Comparison of ENCODE assay signal across 26 cellular contexts in genomic region chrX:22090181-22090580, GRCh38. TPM values are rescaled to one million over a fixed set of nuclear protein-coding genes. Genes with fewer than 3 reads are reported as not detected.
DNase-seq lines count a peak whose midpoint lies in the region; ATAC-seq, FAIRE-seq and TF ChIP-seq lines count a peak whose summit lies in the region.
"Had no signal": no experiment of that assay in that cellular context is flagged by ENCODE, and none has a peak within 500 bp of the region (broad histone marks: within the 10 kb centered on the region; RNA-seq: fewer than 3 reads in every experiment).

No MANE protein-coding gene starts in this region.

- H3K9ac ChIP-seq in endothelial cell of umbilical vein (replicated peaks; ENCODE audit: extremely low read depth, insufficient read depth, low read length) (no peak overlapping the region), mesenchymal stem cell (ENCODE audit: low read length) (no peak overlapping the region)

- FAIRE-seq in endothelial cell of umbilical vein (lab: Jason Lieb, UNC), result no peak
- FAIRE-seq: A204.1, colon, GM18507, HepG2 had no signal

- no peaks in the 10 kb centered on the region for H3K9me1 ChIP-seq in endothelial cell of umbilical vein (replicated peaks; ENCODE audit: control insufficient read depth, extremely low read depth, insufficient read depth, low read length)

- no peak overlapping the region for H2BK15ac ChIP-seq in mesenchymal stem cell (ENCODE audit: low read depth, poor library complexity, severe bottlenecking)

- intact Hi-C loops in activated CD8-positive, alpha-beta T cell treated with anti-CD3 and anti-CD28 coated beads for 36 hours (cut with micrococcal nuclease), result no loop called here
- intact Hi-C loops in endothelial cell of umbilical vein (cut with micrococcal nuclease), result no loop called here
- intact Hi-C loops in CD14-positive monocyte (cut with micrococcal nuclease), result no loop called here

- H3K27ac Mint-ChIP-seq in activated CD8-positive, alpha-beta T cell treated with anti-CD3 and anti-CD28 coated beads for 36 hours, result peak overlapping the region; percentile 37
- no peak overlapping the region for H3K27ac Mint-ChIP-seq in activated CD8-positive, alpha-beta T cell treated with anti-CD3 and anti-CD28 coated beads, Interleukin-2, amount 10 ng/mL, durations not matched to agents 7 days and 5 days
- no peak overlapping the region for H3K27ac Mint-ChIP-seq in activated T-helper 17 cell treated with anti-CD3 and anti-CD28 coated beads, Interleukin-2, amount 50 U/mL, for 72 hours
- H3K27ac Mint-ChIP-seq in CD14-positive monocyte, result no peak overlapping the region
- H3K27ac Mint-ChIP-seq: activated B cell treated with CpG ODN at 0.5 μM for 24 hours; activated T-helper 2 cell treated with anti-CD3 and anti-CD28 coated beads, Interferon-gamma antibody, Interleukin-2, Interleukin-4, amounts not matched to agents 10 μg/mL and 5 μg/mL and 100 μg/mL, durations not matched to agents 14 hours and 24 hours and 36 hours; naive thymus-derived CD4-positive, alpha-beta T cell had no signal

- H3K27me3 ChIP-seq in endothelial cell of umbilical vein (ENCODE audit: control insufficient read depth in 2 of 2, insufficient read depth in 2 of 2, low read length in 2 of 2) (no peaks in the 10 kb centered on the region), mesenchymal stem cell (ENCODE audit: control insufficient read depth in 1 of 2, insufficient read depth in 1 of 2, low read length in 2 of 2) (no peaks in the 10 kb centered on the region)
- H3K27me3 ChIP-seq: MG63, ovary had no signal

- no peak for ATAC-seq in activated CD8-positive, alpha-beta T cell treated with anti-CD3 and anti-CD28 coated beads for 36 hours
- no peak for ATAC-seq in activated CD8-positive, alpha-beta T cell treated with anti-CD3 and anti-CD28 coated beads, Interleukin-2, amount 10 ng/mL, durations not matched to agents 7 days and 5 days
- no peak for ATAC-seq in activated T-helper 17 cell treated with anti-CD3 and anti-CD28 coated beads, Interleukin-2, amount 50 U/mL, for 72 hours (replicated peaks)
- no peak for ATAC-seq in HG02571 (IDR thresholded peaks at IDR 0.05; ENCODE audit: unreplicated experiment)
- ATAC-seq: HepG2; left cardiac atrium; naive thymus-derived CD4-positive, alpha-beta T cell; right cardiac atrium had no signal

- no peak for DNase-seq in activated CD8-positive, alpha-beta T cell treated with anti-CD3 and anti-CD28 coated beads for 36 hours
- DNase-seq in activated CD8-positive, alpha-beta T cell treated with anti-CD3 and anti-CD28 coated beads, Interleukin-2, amount 10 ng/mL, durations not matched to agents 7 days and 5 days, result no peak
- peak; percentile 42 for DNase-seq in endothelial cell of umbilical vein (ENCODE audit: low read depth, low spot score)
- peak; percentile 45 for DNase-seq in mesenchymal stem cell
- DNase-seq in caudate nucleus (lab: John Stamatoyannopoulos, UW), result no peak
- no peak for DNase-seq in CD14-positive monocyte (ENCODE audit: low spot score)
- DNase-seq: activated B cell treated with CpG ODN at 0.5 μM for 24 hours; amygdala; left cardiac atrium; mesendoderm; MG63; naive thymus-derived CD4-positive, alpha-beta T cell; NCI-H1436; NCI-H526; ovary; right cardiac atrium had no signal

- H3K4me3 Mint-ChIP-seq in activated CD8-positive, alpha-beta T cell treated with anti-CD3 and anti-CD28 coated beads for 36 hours, result peak overlapping the region; percentile 66
- no peak overlapping the region for H3K4me3 Mint-ChIP-seq in activated CD8-positive, alpha-beta T cell treated with anti-CD3 and anti-CD28 coated beads, Interleukin-2, amount 10 ng/mL, durations not matched to agents 7 days and 5 days
- peak overlapping the region; percentile 72 for H3K4me3 Mint-ChIP-seq in activated T-helper 17 cell treated with anti-CD3 and anti-CD28 coated beads, Interleukin-2, amount 50 U/mL, for 72 hours
- H3K4me3 Mint-ChIP-seq in CD14-positive monocyte, result no peak overlapping the region
- H3K4me3 Mint-ChIP-seq: activated B cell treated with CpG ODN at 0.5 μM for 24 hours; naive thymus-derived CD4-positive, alpha-beta T cell had no signal

- H2AFZ ChIP-seq in endothelial cell of umbilical vein (ENCODE audit: low read depth, low read length) (no peak overlapping the region), mesenchymal stem cell (ENCODE audit: low read depth, low read length) (no peak overlapping the region)

- no peak overlapping the region for H2BK5ac ChIP-seq in mesenchymal stem cell (ENCODE audit: low read depth, low read length, poor library complexity, severe bottlenecking)

- no peak overlapping the region for H2AK5ac ChIP-seq in mesenchymal stem cell (ENCODE audit: low read length, severe bottlenecking)

- no peak overlapping the region for H3K4me3 ChIP-seq in endothelial cell of umbilical vein (replicated peaks in 1 of 3; ENCODE audit: insufficient read depth in 1 of 3, low read depth in 1 of 3, low read length in 3 of 3)
- H3K4me3 ChIP-seq in mesenchymal stem cell (ENCODE audit: insufficient read depth in 1 of 2, low read depth in 1 of 2, low read length in 2 of 2), result no peak overlapping the region
- H3K4me3 ChIP-seq: MG63, ovary, thoracic aorta had no signal

- peaks cover 46% of the 10 kb centered on the region for H3K4me1 Mint-ChIP-seq in activated CD8-positive, alpha-beta T cell treated with anti-CD3 and anti-CD28 coated beads for 36 hours (ENCODE audit: low read depth)
- no peaks in the 10 kb centered on the region for H3K4me1 Mint-ChIP-seq in activated CD8-positive, alpha-beta T cell treated with anti-CD3 and anti-CD28 coated beads, Interleukin-2, amount 10 ng/mL, durations not matched to agents 7 days and 5 days (ENCODE audit: low read depth)
- H3K4me1 Mint-ChIP-seq in activated T-helper 17 cell treated with anti-CD3 and anti-CD28 coated beads, Interleukin-2, amount 50 U/mL, for 72 hours, result no peaks in the 10 kb centered on the region
- H3K4me1 Mint-ChIP-seq in CD14-positive monocyte, result no peaks in the 10 kb centered on the region
- H3K4me1 Mint-ChIP-seq: activated B cell treated with CpG ODN at 0.5 μM for 24 hours; naive thymus-derived CD4-positive, alpha-beta T cell had no signal

- no peak overlapping the region for H3K4ac ChIP-seq in mesenchymal stem cell (ENCODE audit: low read depth in 1 of 2, low read length in 2 of 2)

- no peak overlapping the region for H4K8ac ChIP-seq in mesenchymal stem cell (ENCODE audit: low read length)

- H4K20me1 ChIP-seq in endothelial cell of umbilical vein (replicated peaks; ENCODE audit: control insufficient read depth, extremely low read depth, insufficient read depth, low read length), result no peaks in the 10 kb centered on the region

- CTCF ChIA-PET in activated CD8-positive, alpha-beta T cell treated with anti-CD3 and anti-CD28 coated beads for 36 hours (lab: Charles Lee), result interaction anchor here (1.2 to 1.7 kb wide), 2 partner anchors 9 to 105 kb away, joined by 6 to 10 read pairs; no protein-coding TSS in a partner anchor
- CTCF ChIA-PET in activated CD8-positive, alpha-beta T cell treated with anti-CD3 and anti-CD28 coated beads, Interleukin-2, amount 10 ng/mL, durations not matched to agents 7 days and 5 days (lab: Charles Lee), result interaction anchor here (1.0 to 1.3 kb wide), 2 partner anchors 9 to 46 kb away, joined by 3 to 4 read pairs; no protein-coding TSS in a partner anchor
- CTCF ChIA-PET in endothelial cell of umbilical vein (lab: Charles Lee), result interaction anchor here (1.1 kb wide), 1 partner anchor 9 kb away, joined by 5 read pairs; no protein-coding TSS in a partner anchor

- H3K18ac ChIP-seq in mesenchymal stem cell (ENCODE audit: low read depth in 1 of 2, low read length in 2 of 2), result no peak overlapping the region

- no peak overlapping the region for H4K91ac ChIP-seq in mesenchymal stem cell (ENCODE audit: low read length)

- H3K4me2 ChIP-seq in endothelial cell of umbilical vein (ENCODE audit: insufficient read depth, low read length) (no peak overlapping the region), mesenchymal stem cell (ENCODE audit: low read length, poor library complexity, severe bottlenecking) (no peak overlapping the region)

- no peak for TF ChIP-seq CTCF in activated CD8-positive, alpha-beta T cell treated with anti-CD3 and anti-CD28 coated beads for 36 hours (IDR thresholded peaks at IDR 0.05)
- TF ChIP-seq CTCF in endothelial cell of umbilical vein (IDR thresholded peaks at IDR 0.05; ENCODE audit: extremely low read depth in 1 of 2, insufficient read depth in 1 of 2, low read depth in 1 of 2, low read length in 2 of 2), result no peak
- no peak for TF ChIP-seq CTCF in CD14-positive monocyte (IDR thresholded peaks at IDR 0.05)

- H2BK120ac ChIP-seq in mesenchymal stem cell (ENCODE audit: low read depth, low read length), result no peak overlapping the region

- TF ChIP-seq POLR2A in endothelial cell of umbilical vein (IDR thresholded peaks at IDR 0.05; ENCODE audit: low read depth, low read length), result no peak

- H3K79me1 ChIP-seq in mesenchymal stem cell (replicated peaks; ENCODE audit: low read length, poor library complexity, severe bottlenecking), result no peaks in the 10 kb centered on the region

- POLR2A ChIA-PET in activated CD8-positive, alpha-beta T cell treated with anti-CD3 and anti-CD28 coated beads for 36 hours (lab: Charles Lee), result interaction anchor here (1.0 kb wide), 1 partner anchor 13 kb away, joined by 3 read pairs; no protein-coding TSS in a partner anchor
- POLR2A ChIA-PET in activated CD8-positive, alpha-beta T cell treated with anti-CD3 and anti-CD28 coated beads, Interleukin-2, amount 10 ng/mL, durations not matched to agents 7 days and 5 days (lab: Charles Lee), result no interaction called here
- POLR2A ChIA-PET in endothelial cell of umbilical vein (lab: Charles Lee), result no interaction called here

- H3K27ac ChIP-seq in endothelial cell of umbilical vein (ENCODE audit: insufficient read depth, low read depth, low read length) (no peak overlapping the region), mesenchymal stem cell (ENCODE audit: low read length, poor library complexity, severe bottlenecking) (peak overlapping the region; percentile 38), caudate nucleus (ENCODE audit: low read depth, low read length) (no peak overlapping the region)
- H3K27ac ChIP-seq: C4-2B, ovary, RWPE1, thoracic aorta had no signal

- WGBS in mesenchymal stem cell, result 68% methylated on average over 4 of the region's 4 CpGs

- H3K36me3 ChIP-seq in endothelial cell of umbilical vein (ENCODE audit: control insufficient read depth in 2 of 2, extremely low read depth in 1 of 2, insufficient read depth in 2 of 2, low read length in 2 of 2), result no peaks in the 10 kb centered on the region
- H3K36me3 ChIP-seq in mesenchymal stem cell (ENCODE audit: control insufficient read depth in 1 of 2, insufficient read depth in 2 of 2, low read depth in 1 of 2, low read length in 2 of 2), result no peaks in the 10 kb centered on the region
- H3K36me3 ChIP-seq: MG63, ovary, thoracic aorta had no signal

- H3K4me1 ChIP-seq in endothelial cell of umbilical vein (ENCODE audit: control insufficient read depth, extremely low read depth, insufficient read depth, low read length), result peaks cover 8% of the 10 kb centered on the region
- no peaks in the 10 kb centered on the region for H3K4me1 ChIP-seq in mesenchymal stem cell (ENCODE audit: control insufficient read depth, insufficient read depth, low read depth, low read length)

- BruUV-seq in endothelial cell of umbilical vein (replicated peaks; lab: Mats Ljungman, UMichigan), result no TSS peak

- peaks cover 76% of the 10 kb centered on the region for H3K36me3 Mint-ChIP-seq in activated CD8-positive, alpha-beta T cell treated with anti-CD3 and anti-CD28 coated beads for 36 hours (ENCODE audit: low read depth)
- H3K36me3 Mint-ChIP-seq in activated CD8-positive, alpha-beta T cell treated with anti-CD3 and anti-CD28 coated beads, Interleukin-2, amount 10 ng/mL, durations not matched to agents 7 days and 5 days (ENCODE audit: low read depth), result no peaks in the 10 kb centered on the region
- H3K36me3 Mint-ChIP-seq in activated T-helper 17 cell treated with anti-CD3 and anti-CD28 coated beads, Interleukin-2, amount 50 U/mL, for 72 hours (ENCODE audit: low read depth), result peaks cover 7% of the 10 kb centered on the region
- no peaks in the 10 kb centered on the region for H3K36me3 Mint-ChIP-seq in CD14-positive monocyte

- no peak overlapping the region for H3K23ac ChIP-seq in mesenchymal stem cell (ENCODE audit: low read length in 2 of 2)

- no peaks in the 10 kb centered on the region for H3K79me2 ChIP-seq in endothelial cell of umbilical vein (ENCODE audit: control insufficient read depth, insufficient read depth, low read length)

- no peaks in the 10 kb centered on the region for H3K27me3 Mint-ChIP-seq in activated CD8-positive, alpha-beta T cell treated with anti-CD3 and anti-CD28 coated beads for 36 hours
- H3K27me3 Mint-ChIP-seq in activated CD8-positive, alpha-beta T cell treated with anti-CD3 and anti-CD28 coated beads, Interleukin-2, amount 10 ng/mL, durations not matched to agents 7 days and 5 days (ENCODE audit: low read depth), result no peaks in the 10 kb centered on the region
- no peaks in the 10 kb centered on the region for H3K27me3 Mint-ChIP-seq in activated T-helper 17 cell treated with anti-CD3 and anti-CD28 coated beads, Interleukin-2, amount 50 U/mL, for 72 hours
- H3K27me3 Mint-ChIP-seq in CD14-positive monocyte (ENCODE audit: low read depth in 3 of 3), result peaks cover 1 to 10% (median 4%) of the 10 kb centered on the region in 3 donors
- H3K27me3 Mint-ChIP-seq: activated B cell treated with CpG ODN at 0.5 μM for 24 hours; naive thymus-derived CD4-positive, alpha-beta T cell had no signal

- H3K9me3 Mint-ChIP-seq in activated CD8-positive, alpha-beta T cell treated with anti-CD3 and anti-CD28 coated beads for 36 hours, result peaks cover 7% of the 10 kb centered on the region
- no peaks in the 10 kb centered on the region for H3K9me3 Mint-ChIP-seq in activated CD8-positive, alpha-beta T cell treated with anti-CD3 and anti-CD28 coated beads, Interleukin-2, amount 10 ng/mL, durations not matched to agents 7 days and 5 days (ENCODE audit: insufficient read depth)
- H3K9me3 Mint-ChIP-seq in activated T-helper 17 cell treated with anti-CD3 and anti-CD28 coated beads, Interleukin-2, amount 50 U/mL, for 72 hours, result no peaks in the 10 kb centered on the region
- peaks cover 0 to 3% (median 1%) of the 10 kb centered on the region in 7 donors for H3K9me3 Mint-ChIP-seq in CD14-positive monocyte
- H3K9me3 Mint-ChIP-seq: activated B cell treated with CpG ODN at 0.5 μM for 24 hours had no signal

- H3K9me3 ChIP-seq in endothelial cell of umbilical vein (replicated peaks; ENCODE audit: control insufficient read depth, insufficient read depth, low read length), result no peaks in the 10 kb centered on the region
- no peaks in the 10 kb centered on the region for H3K9me3 ChIP-seq in mesenchymal stem cell (ENCODE audit: control insufficient read depth, low read length)
- H3K9me3 ChIP-seq: MG63, ovary, thoracic aorta had no signal

- dilution Hi-C loops in endothelial cell of umbilical vein (cut with MboI; ENCODE audit: extremely low pct_ligation_motif_present, low sequenced_read_pairs), result no loop called here

- H3K14ac ChIP-seq in mesenchymal stem cell (ENCODE audit: low read length in 2 of 2), result no peak overlapping the region

- H2BK12ac ChIP-seq in mesenchymal stem cell (ENCODE audit: low read length in 2 of 2), result no peak overlapping the region

RNA-seq across cellular contexts. Expression of gene PHEX, which starts 58.1 kb away (rescaled TPM):
- 10 to 100 TPM; 22.7 to 25.2 TPM for total RNA-seq in activated CD8-positive, alpha-beta T cell treated with anti-CD3 and anti-CD28 coated beads for 36 hours
- total RNA-seq in activated CD8-positive, alpha-beta T cell treated with anti-CD3 and anti-CD28 coated beads, Interleukin-2, amount 10 ng/mL, durations not matched to agents 7 days and 5 days, result under 1 TPM; 0.16 to 0.24 TPM
- 1 to 10 TPM in 1 of 2 donors, under 1 TPM in 1; 0.19 to 1.9 TPM for total RNA-seq in activated T-helper 17 cell treated with anti-CD3 and anti-CD28 coated beads, Interleukin-2, amount 50 U/mL, for 72 hours
- total RNA-seq in endothelial cell of umbilical vein, result 0.44 TPM in 2 replicates
- polyA plus RNA-seq in endothelial cell of umbilical vein (0.07 and 0.10 TPM in 2 replicates), CD14-positive monocyte (not detected)
- 0.13 and 0.24 TPM in 2 replicates for polyA plus RNA-seq in endothelial cell of umbilical vein (2011; cell fraction: cytosol; rRNA removed)
- 0.67 and 0.97 TPM in 2 replicates for polyA plus RNA-seq in endothelial cell of umbilical vein (2011; cell fraction: nucleus; rRNA removed)
- polyA plus RNA-seq in endothelial cell of umbilical vein (2012), result 1.1 and 1.5 TPM in 2 replicates
- 0.70 and 1.0 TPM in 2 replicates for polyA minus RNA-seq in endothelial cell of umbilical vein
- polyA minus RNA-seq in endothelial cell of umbilical vein (2011; cell fraction: cytosol; rRNA and poly(A)+ RNA removed), result not detected
- polyA minus RNA-seq in endothelial cell of umbilical vein (2011; cell fraction: nucleus; rRNA and poly(A)+ RNA removed), result 0.63 and 2.5 TPM in 2 replicates
- polyA plus RNA-seq in mesenchymal stem cell (2013, experiment 1 of 2), result 0.41 TPM
- 0.34 TPM for polyA plus RNA-seq in mesenchymal stem cell (2013, experiment 2 of 2)
- polyA plus RNA-seq: naive thymus-derived CD4-positive, alpha-beta T cell had no signal

Comparison
In these comparisons a context has a peak if more than half of its experiments do, and no peak if none do; other contexts are left out.
1. H3K4me3 Mint-ChIP-seq: peak in activated CD8-positive, alpha-beta T cell treated with anti-CD3 and anti-CD28 coated beads for 36 hours (single experiment) and activated T-helper 17 cell treated with anti-CD3 and anti-CD28 coated beads, Interleukin-2, amount 50 U/mL, for 72 hours (single experiment); none in activated CD8-positive, alpha-beta T cell treated with anti-CD3 and anti-CD28 coated beads, Interleukin-2, amount 10 ng/mL, durations not matched to agents 7 days and 5 days (single experiment) and CD14-positive monocyte (0 of 2).
2. RNA of gene PHEX, which starts 58.1 kb away (total RNA-seq): 22.7 to 25.2 TPM in activated CD8-positive, alpha-beta T cell treated with anti-CD3 and anti-CD28 coated beads for 36 hours; 0.19 to 1.9 TPM in activated T-helper 17 cell treated with anti-CD3 and anti-CD28 coated beads, Interleukin-2, amount 50 U/mL, for 72 hours, 0.44 TPM in endothelial cell of umbilical vein and 0.16 to 0.24 TPM in activated CD8-positive, alpha-beta T cell treated with anti-CD3 and anti-CD28 coated beads, Interleukin-2, amount 10 ng/mL, durations not matched to agents 7 days and 5 days; every median in the first group is over 4 times any median in the second.
3. DNase-seq: peak in endothelial cell of umbilical vein (single experiment) and mesenchymal stem cell (single experiment); none in activated CD8-positive, alpha-beta T cell treated with anti-CD3 and anti-CD28 coated beads for 36 hours (single experiment), activated CD8-positive, alpha-beta T cell treated with anti-CD3 and anti-CD28 coated beads, Interleukin-2, amount 10 ng/mL, durations not matched to agents 7 days and 5 days (single experiment), caudate nucleus (0 of 61) and CD14-positive monocyte (single experiment).